ENCODE assay signal across 2 cellular contexts in the genomic region with DNA sequence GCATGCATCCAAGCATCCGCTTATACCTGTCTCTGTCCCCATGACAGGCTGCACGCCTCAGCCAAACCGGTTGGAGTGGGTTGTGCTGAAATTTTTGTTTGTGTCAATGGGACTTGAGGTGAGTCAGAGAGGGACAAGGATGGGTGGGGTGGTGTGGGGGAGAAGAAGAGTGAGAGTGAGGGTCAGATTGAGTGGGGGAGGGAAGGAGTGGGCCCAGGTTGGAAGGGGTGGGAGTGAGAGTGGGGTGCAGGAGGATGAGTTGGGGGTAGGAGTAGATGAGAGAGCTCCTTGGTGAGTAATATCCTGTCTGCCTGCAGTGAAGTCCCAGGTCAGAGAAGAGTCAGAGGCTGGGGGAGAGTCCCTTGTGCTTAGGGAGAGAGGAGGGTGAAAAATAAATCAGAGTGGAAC.
TF ChIP-seq lines count a peak whose summit lies in the region.

No MANE protein-coding gene starts in this region.

TF ChIP-seq in HCT116, 20 proteins besides CTCF, POLR2A, EP300 and RAD21:
- TF ChIP-seq CEBPB (IDR thresholded peaks at IDR 0.05; ENCODE audit: low read depth): no peak
- no peak for TF ChIP-seq FOSL1 (IDR thresholded peaks at IDR 0.05; ENCODE audit: low read depth)
- TF ChIP-seq ELF1 (IDR thresholded peaks at IDR 0.05; ENCODE audit: borderline replicate concordance, low read depth): no peak
- TF ChIP-seq EZH2phosphoT487 (IDR thresholded peaks at IDR 0.05; ENCODE audit: borderline replicate concordance): no peak
- no peak for TF ChIP-seq SP1 (IDR thresholded peaks at IDR 0.05; ENCODE audit: low read depth)

TF ChIP-seq in GM12878, 131 proteins besides CTCF, POLR2A, EP300 and RAD21:
- TF ChIP-seq IKZF2 (IDR thresholded peaks at IDR 0.05) (peak in 1 of 2 experiments; percentile 27; a peak in 1 of 4 replicates), CEBPB (IDR thresholded peaks at IDR 0.05; ENCODE audit: borderline replicate concordance in 1 of 2, low read depth in 2 of 2, low read length in 2 of 2) (no peak)
